In the genomic region with DNA sequence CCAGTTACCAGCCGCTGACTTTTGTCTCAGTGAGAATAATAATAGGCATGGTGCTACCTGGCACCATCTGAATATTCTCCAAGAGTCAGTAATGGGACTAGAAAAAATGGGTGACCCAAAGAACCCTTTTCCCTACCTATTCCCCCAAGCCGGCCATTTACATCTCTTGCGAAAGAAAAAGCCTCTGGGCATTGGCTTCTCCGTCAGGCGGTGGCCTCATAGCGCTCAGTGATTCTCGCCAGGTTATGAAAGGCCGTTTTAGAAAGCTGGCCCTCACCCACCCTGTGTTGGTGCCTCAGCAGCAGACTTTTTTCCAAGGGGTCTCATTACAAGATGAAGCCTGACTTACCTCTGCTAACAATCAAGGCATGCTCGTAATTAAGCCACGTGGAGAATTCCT, we compare ENCODE assay signal across 9 cellular contexts. TPM values are rescaled to one million over a fixed set of nuclear protein-coding genes. Genes with fewer than 3 reads are reported as not detected.
DNase-seq lines count a peak whose midpoint lies in the region; ATAC-seq and TF ChIP-seq lines count a peak whose summit lies in the region.
"Had no signal": no experiment of that assay in that cellular context is flagged by ENCODE, and none has a peak within 500 bp of the region (broad histone marks: within the 10 kb centered on the region; RNA-seq: fewer than 3 reads in every experiment).

No MANE protein-coding gene starts in this region.

- no peaks in the 10 kb centered on the region for H3K9me3 ChIP-seq in skeletal muscle satellite cell (replicated peaks; ENCODE audit: low read length)

- intact Hi-C loops in natural killer cell (cut with micrococcal nuclease), result no loop called here

- H3K9me3 Mint-ChIP-seq in WTC11 (no peaks in the 10 kb centered on the region), glutamatergic neuron (ENCODE audit: unreplicated experiment) (peaks cover 15% of the 10 kb centered on the region), natural killer cell (peaks cover 0 to 2% of the 10 kb centered on the region in 2 donors)

- H3K4me2 ChIP-seq in skeletal muscle satellite cell (ENCODE audit: low read length), result peak overlapping the region; percentile 94

- H3K4me3 ChIP-seq in skeletal muscle satellite cell (ENCODE audit: low read length), result peak overlapping the region; percentile 82

- H3K4me1 ChIP-seq in skeletal muscle satellite cell (ENCODE audit: control insufficient read depth, insufficient read depth, low read length), result peaks cover 9% of the 10 kb centered on the region

- DNase-seq in HEK293T (ENCODE audit: extremely low spot score) (peak; percentile 19), WTC11 (ENCODE audit: low spot score) (no peak), glutamatergic neuron (peak; percentile 34), natural killer cell (no peak), Kasumi-1 (lab: John Stamatoyannopoulos, UW) (no peak), LoVo (ENCODE audit: low spot score) (no peak)
- DNase-seq: NK-92 treated with Interleukin-12 subunit alpha and Interleukin-12 subunit beta, amount 100 ng/mL, for 24 hours had no signal

- no peaks in the 10 kb centered on the region for H3K36me3 ChIP-seq in skeletal muscle satellite cell (ENCODE audit: insufficient read depth, low read length)

- peak overlapping the region; percentile 69 for H3K9ac ChIP-seq in skeletal muscle satellite cell (ENCODE audit: low read depth, low read length)

- no peaks in the 10 kb centered on the region for H3K27me3 ChIP-seq in skeletal muscle satellite cell (ENCODE audit: control insufficient read depth, insufficient read depth, low read length)

- H3K4me3 Mint-ChIP-seq in WTC11, result peak overlapping the region; percentile 93
- peak overlapping the region; percentile 97 for H3K4me3 Mint-ChIP-seq in glutamatergic neuron (ENCODE audit: unreplicated experiment)
- no peak overlapping the region for H3K4me3 Mint-ChIP-seq in natural killer cell

- H3K36me3 Mint-ChIP-seq in WTC11, result no peaks in the 10 kb centered on the region
- no peaks in the 10 kb centered on the region for H3K36me3 Mint-ChIP-seq in glutamatergic neuron (ENCODE audit: unreplicated experiment)
- H3K36me3 Mint-ChIP-seq in natural killer cell, result peaks cover 8% of the 10 kb centered on the region

- TF ChIP-seq CTCF in WTC11 (IDR thresholded peaks at IDR 0.05) (no peak), glutamatergic neuron (IDR thresholded peaks at IDR 0.05; ENCODE audit: partially characterized antibody, unreplicated experiment) (no peak), natural killer cell (IDR thresholded peaks at IDR 0.05) (no peak)

- H3K4me1 Mint-ChIP-seq in WTC11 (peaks cover 16% of the 10 kb centered on the region), glutamatergic neuron (ENCODE audit: low read depth, unreplicated experiment) (peaks cover 2% of the 10 kb centered on the region), natural killer cell (no peaks in the 10 kb centered on the region)

- peak; percentile 14 for ATAC-seq in WTC11
- ATAC-seq in natural killer cell, result no peak
- no peak for ATAC-seq in HG02588 (IDR thresholded peaks at IDR 0.05; ENCODE audit: unreplicated experiment)

- CTCF ChIA-PET in HEK293T (lab: Yijun Ruan, JAX) (interaction anchor here (0.9 kb wide), 1 partner anchor 9 kb away, joined by 3 read pairs; no protein-coding TSS in a partner anchor), WTC11 (lab: Charles Lee) (interaction anchor here (0.6 to 1.4 kb wide), 3 partner anchors 13 to 116 kb away, joined by 3 to 4 read pairs (median 3); no protein-coding TSS in a partner anchor)

- H3K27ac Mint-ChIP-seq in WTC11 (peak overlapping the region; percentile 74; the same call in 1 of the 2 replicates), glutamatergic neuron (ENCODE audit: unreplicated experiment) (peak overlapping the region; percentile 98), natural killer cell (no peak overlapping the region)

- POLR2A ChIA-PET in HEK293T (lab: Yijun Ruan, JAX), result interaction anchor here (0.8 to 1.2 kb wide), 3 partner anchors 11 to 37 kb away, joined by 3 read pairs; no protein-coding TSS in a partner anchor
- POLR2A ChIA-PET in WTC11 (lab: Charles Lee), result interaction anchor here (1.0 kb wide), 1 partner anchor 32 kb away, joined by 3 read pairs; no protein-coding TSS in a partner anchor

- H3K27me3 Mint-ChIP-seq in WTC11 (ENCODE audit: low read depth) (peaks cover 8% of the 10 kb centered on the region), glutamatergic neuron (ENCODE audit: unreplicated experiment) (peaks cover 7% of the 10 kb centered on the region), natural killer cell (ENCODE audit: low read depth in 2 of 2) (peaks cover 17 to 21% of the 10 kb centered on the region in 2 donors)

TF ChIP-seq in HEK293T, 16 proteins besides CTCF, POLR2A, EP300 and RAD21:
- no peak for TF ChIP-seq ARNT (IDR thresholded peaks at IDR 0.05)
- TF ChIP-seq FOXM1 (IDR thresholded peaks at IDR 0.05; ENCODE audit: borderline replicate concordance), result no peak
- TF ChIP-seq ELF4 (IDR thresholded peaks at IDR 0.05), result no peak
- no peak for TF ChIP-seq L3MBTL2 (conservative IDR thresholded peaks at IDR 0.05)
- TF ChIP-seq BHLHE40 (IDR thresholded peaks at IDR 0.05; ENCODE audit: borderline replicate concordance), result no peak
- no peak for TF ChIP-seq SP1 (IDR thresholded peaks at IDR 0.05)

TF ChIP-seq in WTC11, 78 proteins besides CTCF, POLR2A, EP300 and RAD21 (continues in another document):
- TF ChIP-seq, protein P1, sequence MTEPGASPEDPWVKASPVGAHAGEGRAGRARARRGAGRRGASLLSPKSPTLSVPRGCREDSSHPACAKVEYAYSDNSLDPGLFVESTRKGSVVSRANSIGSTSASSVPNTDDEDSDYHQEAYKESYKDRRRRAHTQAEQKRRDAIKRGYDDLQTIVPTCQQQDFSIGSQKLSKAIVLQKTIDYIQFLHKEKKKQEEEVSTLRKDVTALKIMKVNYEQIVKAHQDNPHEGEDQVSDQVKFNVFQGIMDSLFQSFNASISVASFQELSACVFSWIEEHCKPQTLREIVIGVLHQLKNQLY (CRISPR knock-in tag; IDR thresholded peaks at IDR 0.05), result no peak
- TF ChIP-seq ZNF396 (CRISPR knock-in tag; IDR thresholded peaks at IDR 0.05; ENCODE audit: borderline replicate concordance) (no peak), ZNF219 (CRISPR knock-in tag; IDR thresholded peaks at IDR 0.05; ENCODE audit: borderline replicate concordance) (no peak), NR3C1 (CRISPR knock-in tag; conservative IDR thresholded peaks at IDR 0.05; ENCODE audit: low read depth) (no peak), NR1H2 (CRISPR knock-in tag; IDR thresholded peaks at IDR 0.05) (no peak), ZNF416 (CRISPR knock-in tag; IDR thresholded peaks at IDR 0.05) (no peak), ZNF232 (CRISPR knock-in tag; IDR thresholded peaks at IDR 0.05) (no peak), ZNF138 (CRISPR knock-in tag; conservative IDR thresholded peaks at IDR 0.05) (no peak)
- TF ChIP-seq, protein P2, sequence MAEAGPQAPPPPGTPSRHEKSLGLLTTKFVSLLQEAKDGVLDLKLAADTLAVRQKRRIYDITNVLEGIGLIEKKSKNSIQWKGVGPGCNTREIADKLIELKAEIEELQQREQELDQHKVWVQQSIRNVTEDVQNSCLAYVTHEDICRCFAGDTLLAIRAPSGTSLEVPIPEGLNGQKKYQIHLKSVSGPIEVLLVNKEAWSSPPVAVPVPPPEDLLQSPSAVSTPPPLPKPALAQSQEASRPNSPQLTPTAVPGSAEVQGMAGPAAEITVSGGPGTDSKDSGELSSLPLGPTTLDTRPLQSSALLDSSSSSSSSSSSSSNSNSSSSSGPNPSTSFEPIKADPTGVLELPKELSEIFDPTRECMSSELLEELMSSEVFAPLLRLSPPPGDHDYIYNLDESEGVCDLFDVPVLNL (CRISPR knock-in tag; IDR thresholded peaks at IDR 0.05; ENCODE audit: borderline replicate concordance, low read depth), result no peak
- TF ChIP-seq, protein P3, sequence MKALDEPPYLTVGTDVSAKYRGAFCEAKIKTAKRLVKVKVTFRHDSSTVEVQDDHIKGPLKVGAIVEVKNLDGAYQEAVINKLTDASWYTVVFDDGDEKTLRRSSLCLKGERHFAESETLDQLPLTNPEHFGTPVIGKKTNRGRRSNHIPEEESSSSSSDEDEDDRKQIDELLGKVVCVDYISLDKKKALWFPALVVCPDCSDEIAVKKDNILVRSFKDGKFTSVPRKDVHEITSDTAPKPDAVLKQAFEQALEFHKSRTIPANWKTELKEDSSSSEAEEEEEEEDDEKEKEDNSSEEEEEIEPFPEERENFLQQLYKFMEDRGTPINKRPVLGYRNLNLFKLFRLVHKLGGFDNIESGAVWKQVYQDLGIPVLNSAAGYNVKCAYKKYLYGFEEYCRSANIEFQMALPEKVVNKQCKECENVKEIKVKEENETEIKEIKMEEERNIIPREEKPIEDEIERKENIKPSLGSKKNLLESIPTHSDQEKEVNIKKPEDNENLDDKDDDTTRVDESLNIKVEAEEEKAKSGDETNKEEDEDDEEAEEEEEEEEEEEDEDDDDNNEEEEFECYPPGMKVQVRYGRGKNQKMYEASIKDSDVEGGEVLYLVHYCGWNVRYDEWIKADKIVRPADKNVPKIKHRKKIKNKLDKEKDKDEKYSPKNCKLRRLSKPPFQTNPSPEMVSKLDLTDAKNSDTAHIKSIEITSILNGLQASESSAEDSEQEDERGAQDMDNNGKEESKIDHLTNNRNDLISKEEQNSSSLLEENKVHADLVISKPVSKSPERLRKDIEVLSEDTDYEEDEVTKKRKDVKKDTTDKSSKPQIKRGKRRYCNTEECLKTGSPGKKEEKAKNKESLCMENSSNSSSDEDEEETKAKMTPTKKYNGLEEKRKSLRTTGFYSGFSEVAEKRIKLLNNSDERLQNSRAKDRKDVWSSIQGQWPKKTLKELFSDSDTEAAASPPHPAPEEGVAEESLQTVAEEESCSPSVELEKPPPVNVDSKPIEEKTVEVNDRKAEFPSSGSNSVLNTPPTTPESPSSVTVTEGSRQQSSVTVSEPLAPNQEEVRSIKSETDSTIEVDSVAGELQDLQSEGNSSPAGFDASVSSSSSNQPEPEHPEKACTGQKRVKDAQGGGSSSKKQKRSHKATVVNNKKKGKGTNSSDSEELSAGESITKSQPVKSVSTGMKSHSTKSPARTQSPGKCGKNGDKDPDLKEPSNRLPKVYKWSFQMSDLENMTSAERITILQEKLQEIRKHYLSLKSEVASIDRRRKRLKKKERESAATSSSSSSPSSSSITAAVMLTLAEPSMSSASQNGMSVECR (CRISPR knock-in tag; IDR thresholded peaks at IDR 0.05; ENCODE audit: borderline replicate concordance), result no peak

RNA-seq across cellular contexts. Expression of a gene that starts 0.6 kb away (rescaled TPM):
- total RNA-seq in WTC11 (2021) (27.0 to 30.7 TPM (median 27.2 TPM) in 3 replicates), glutamatergic neuron (ENCODE audit: unreplicated experiment) (123 TPM), natural killer cell (not detected)
- 60.1 and 114 TPM in 2 replicates for total RNA-seq in skeletal muscle satellite cell (2012; rRNA removed)

Comparison
In these comparisons a context has a peak if more than half of its experiments do, and no peak if none do; other contexts are left out.
1. DNase-seq: peak in HEK293T (single experiment) and glutamatergic neuron (single experiment); none in WTC11 (single experiment), natural killer cell (single experiment), Kasumi-1 (0 of 2) and LoVo (single experiment).
2. H3K27ac Mint-ChIP-seq: peak in WTC11 (single experiment) and glutamatergic neuron (single experiment); none in natural killer cell (0 of 2).
3. RNA of a gene that starts 0.6 kb away (total RNA-seq): 123 TPM in glutamatergic neuron (single experiment) and 27.0 to 30.7 TPM in WTC11; not detected in natural killer cell; every median in the first group is over 10 times any median in the second.